ENCODE assay signal across 28 cellular contexts in the genomic region with DNA sequence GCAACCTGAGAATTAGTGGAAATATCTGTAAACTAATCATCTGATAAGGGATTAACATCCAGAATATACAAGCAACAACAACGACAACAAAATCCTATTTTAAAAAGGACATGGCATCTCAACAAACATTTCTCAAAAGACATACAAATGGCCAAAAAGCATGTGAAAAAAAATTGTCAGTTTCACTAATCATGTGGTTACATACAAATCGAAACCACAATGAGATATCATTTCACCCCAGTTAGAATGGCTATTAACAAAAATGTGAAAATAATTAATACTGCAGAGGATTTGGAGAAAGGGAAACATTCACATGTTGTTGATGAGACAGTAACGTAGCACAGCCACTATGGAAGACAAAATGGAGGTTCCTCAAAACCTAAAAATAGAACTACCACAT.
"Had no signal": no experiment of that assay in that cellular context is flagged by ENCODE, and none has a peak within 500 bp of the region (broad histone marks: within the 10 kb centered on the region; RNA-seq: fewer than 3 reads in every experiment).

No MANE protein-coding gene starts in this region.

- H3K9me3 Mint-ChIP-seq: activated T-cell treated with anti-CD3 and anti-CD28 coated beads, Interleukin-2, amount 50 U/mL, for 4 hours; central memory CD8-positive, alpha-beta T cell had no signal

- H3K27ac Mint-ChIP-seq: activated CD8-positive, alpha-beta T cell treated with anti-CD3 and anti-CD28 coated beads, Interleukin-2, amount 10 ng/mL, durations not matched to agents 7 days and 5 days; activated naive CD4-positive, alpha-beta T cell treated with anti-CD3 and anti-CD28 coated beads for 36 hours; activated naive CD8-positive, alpha-beta T cell; brain; T-helper 1 cell treated with Interleukin-12 subunit alpha and Interleukin-12 subunit beta and Interleukin-4 antibody, amounts not matched to agents 30 μg/mL and 1 μg/mL, for 36 hours had no signal

- H3K27ac ChIP-seq: PC-9, WERI-Rb-1 had no signal

- ATAC-seq: activated CD8-positive, alpha-beta T cell treated with anti-CD3 and anti-CD28 coated beads, Interleukin-2, amount 10 ng/mL, durations not matched to agents 7 days and 5 days; activated T-cell treated with anti-CD3 and anti-CD28 coated beads, Interleukin-2, amount 50 U/mL, for 4 hours had no signal

- H3K4me2 ChIP-seq: PC-9 had no signal

- H3K4me3 ChIP-seq: PC-9 had no signal

- H3K27me3 Mint-ChIP-seq: activated naive CD8-positive, alpha-beta T cell; brain; central memory CD8-positive, alpha-beta T cell had no signal

- H3K4me3 Mint-ChIP-seq: activated CD8-positive, alpha-beta T cell treated with anti-CD3 and anti-CD28 coated beads, Interleukin-2, amount 10 ng/mL, durations not matched to agents 7 days and 5 days; activated naive CD4-positive, alpha-beta T cell treated with anti-CD3 and anti-CD28 coated beads for 36 hours; activated naive CD8-positive, alpha-beta T cell; activated T-cell treated with anti-CD3 and anti-CD28 coated beads, Interleukin-2, amount 50 U/mL, for 4 hours; brain; central memory CD8-positive, alpha-beta T cell; T-helper 1 cell treated with Interleukin-12 subunit alpha and Interleukin-12 subunit beta and Interleukin-4 antibody, amounts not matched to agents 30 μg/mL and 1 μg/mL, for 36 hours had no signal

- H2AFZ ChIP-seq: PC-9 had no signal

- DNase-seq: activated CD4-positive, alpha-beta T cell treated with anti-CD3 and anti-CD28 coated beads for 48 hours; activated CD4-positive, alpha-beta T cell treated with anti-CD3 and anti-CD28 coated beads, Interleukin-2, amount 50 U/mL, for 4 hours; activated CD4-positive, CD25-positive, alpha-beta regulatory T cell treated with anti-CD3 and anti-CD28 coated beads, Interleukin-2, amount 50 U/mL, for 72 hours; activated CD8-positive, alpha-beta memory T cell treated with anti-CD3 and anti-CD28 coated beads, Interleukin-2, amount 50 U/mL, for 48 hours; activated CD8-positive, alpha-beta T cell treated with anti-CD3 and anti-CD28 coated beads, Interleukin-2, amount 10 ng/mL, durations not matched to agents 7 days and 5 days; activated gamma-delta T cell; activated naive CD4-positive, alpha-beta T cell treated with anti-CD3 and anti-CD28 coated beads for 36 hours; activated T-cell treated with anti-CD3 and anti-CD28 coated beads, Interleukin-2, amount 50 U/mL, for 4 hours; amygdala; KG1; MV-4-11; NCI-H1092 treated with DMSO at 0.1 percent for 48 hours; NCI-H1417 treated with DMSO at 0.1 percent for 48 hours; NCI-H1694; NCI-H2029; NCI-H2107; NCI-H2171 treated with DMSO at 0.1 percent for 48 hours; NCI-H226; NCI-H510A treated with DMSO at 0.1 percent for 48 hours; NCI-H69; PC-9; SHP77 treated with DMSO at 0.1 percent for 48 hours; T-helper 9 cell; WERI-Rb-1 had no signal
